8 cellular contexts compared by ENCODE assay signal in the genomic region with DNA sequence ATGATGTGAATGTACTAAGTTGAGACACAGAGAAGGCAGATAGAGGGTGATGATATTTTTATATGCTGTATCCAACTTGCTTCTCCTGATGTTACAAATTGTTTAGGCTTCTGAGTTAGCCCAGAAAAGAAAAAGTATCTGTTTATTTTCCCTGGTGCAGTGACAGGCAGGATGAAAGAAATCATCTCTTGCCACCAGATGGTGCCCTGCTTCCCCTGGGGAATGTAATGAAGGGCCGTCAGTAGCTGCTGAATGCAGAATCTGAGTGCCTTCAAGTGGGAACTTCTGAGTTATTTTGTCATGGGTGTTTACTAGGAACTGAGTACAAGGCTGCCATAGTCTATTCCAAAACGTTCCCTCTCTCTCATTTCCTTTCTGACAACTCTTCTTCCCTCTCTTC.
DNase-seq lines count a peak whose midpoint lies in the region; ATAC-seq, FAIRE-seq and TF ChIP-seq lines count a peak whose summit lies in the region.

No MANE protein-coding gene starts in this region.

- in situ Hi-C loops in GM12878 (cut with MboI): loop anchor here (5.0 kb wide), 1 partner anchor 428 kb away; no protein-coding TSS in a partner anchor

- no peak overlapping the region for H2AFZ ChIP-seq in GM12878 (ENCODE audit: control insufficient read depth, low read depth, low read length)

- peak; percentile 30 to 44 (median 39); a peak in 5 of 6 replicates for TF ChIP-seq CTCF in GM12878 (IDR thresholded peaks at IDR 0.05 in 2 of 3, conservative IDR thresholded peaks at IDR 0.05 in 1 of 3; ENCODE audit: control insufficient read depth in 2 of 3, extremely low read depth in 1 of 3, insufficient read depth in 1 of 3, low read depth in 3 of 3, low read length in 3 of 3)

- TF ChIP-seq RAD21 in GM12878 (IDR thresholded peaks at IDR 0.05; ENCODE audit: insufficient read depth, low read depth, low read length): peak; percentile 35

- peak; percentile 20 for DNase-seq in activated naive CD4-positive, alpha-beta T cell treated with anti-CD3 and anti-CD28 coated beads, Interleukin-2, amount 10 ng/mL, durations not matched to agents 7 days and 5 days
- DNase-seq in activated naive CD4-positive, alpha-beta T cell treated with Interleukin-2 at 50 U/mL for 16 hours: no peak
- DNase-seq in NCI-H1092 (lab: John Stamatoyannopoulos, UW) (peak; percentile 65), GM12878 (ENCODE audit: low read depth, low spot score) (no peak), left kidney (ENCODE audit: low read depth, low spot score) (peak; percentile 77)

- WGBS in GM12878 (ENCODE audit: insufficient coverage, insufficient replicate concordance, low lambda C conversion rate, missing lambda C conversion rate): 0% methylated on average over 2 of the region's 2 CpGs

- POLR2A ChIA-PET in GM12878 (lab: Charles Lee): no interaction called here

- no peak for TF ChIP-seq POLR2A in GM12878 (IDR thresholded peaks at IDR 0.05; ENCODE audit: low read depth, low read length)

- H3K27ac ChIP-seq in GM12878 (ENCODE audit: control insufficient read depth, insufficient read depth): no peak overlapping the region

- H4K20me1 ChIP-seq in GM12878 (ENCODE audit: control insufficient read depth, insufficient read depth): no peaks in the 10 kb centered on the region

- BruUV-seq in GM12878 (replicated peaks; lab: Mats Ljungman, UMichigan): no TSS peak

- no peaks in the 10 kb centered on the region for H3K79me2 ChIP-seq in GM12878 (ENCODE audit: control insufficient read depth, insufficient read depth, low read length)

- no peaks in the 10 kb centered on the region for H3K27me3 ChIP-seq in GM12878 (replicated peaks in 1 of 2; ENCODE audit: control insufficient read depth in 2 of 2, insufficient read depth in 2 of 2, low read length in 1 of 2)

- no peaks in the 10 kb centered on the region for H3K4me1 Mint-ChIP-seq in activated naive CD4-positive, alpha-beta T cell treated with anti-CD3 and anti-CD28 coated beads, Interleukin-2, amount 10 ng/mL, durations not matched to agents 7 days and 5 days

- peaks cover 2% of the 10 kb centered on the region for H3K9me3 Mint-ChIP-seq in activated naive CD4-positive, alpha-beta T cell treated with anti-CD3 and anti-CD28 coated beads, Interleukin-2, amount 10 ng/mL, durations not matched to agents 7 days and 5 days

- no peaks in the 10 kb centered on the region for H3K27me3 Mint-ChIP-seq in activated naive CD4-positive, alpha-beta T cell treated with anti-CD3 and anti-CD28 coated beads, Interleukin-2, amount 10 ng/mL, durations not matched to agents 7 days and 5 days

- no peak overlapping the region for H3K27ac Mint-ChIP-seq in activated naive CD4-positive, alpha-beta T cell treated with anti-CD3 and anti-CD28 coated beads, Interleukin-2, amount 10 ng/mL, durations not matched to agents 7 days and 5 days

- RAD21 ChIA-PET in GM12878 (lab: Charles Lee; ENCODE audit: unreplicated experiment): interaction anchor here (1.6 kb wide), 1 partner anchor 421 kb away, joined by 5 read pairs; no protein-coding TSS in a partner anchor

- H3K4me2 ChIP-seq in GM12878 (ENCODE audit: control insufficient read depth, insufficient read depth): no peak overlapping the region

- SMC1A ChIA-PET in GM12878 (lab: Charles Lee; ENCODE audit: uncharacterized antibody, unreplicated experiment): interaction anchor here (0.6 to 1.9 kb wide), 3 partner anchors 9 to 430 kb away, joined by 4 to 6 read pairs (median 6); no protein-coding TSS in a partner anchor

- CTCF ChIA-PET in activated naive CD4-positive, alpha-beta T cell treated with anti-CD3 and anti-CD28 coated beads, Interleukin-2, amount 10 ng/mL, durations not matched to agents 7 days and 5 days (lab: Charles Lee): interaction anchor here (0.6 kb wide), 1 partner anchor 429 kb away, joined by 3 read pairs; no protein-coding TSS in a partner anchor
- CTCF ChIA-PET in GM12878 (lab: Yijun Ruan, JAX): interaction anchor here (1.3 to 2.0 kb wide), 3 partner anchors 269 to 429 kb away, joined by 3 to 15 read pairs (median 6); no protein-coding TSS in a partner anchor

- no peak overlapping the region for H3K9ac ChIP-seq in GM12878 (ENCODE audit: control insufficient read depth, insufficient read depth, low read length)

- no peaks in the 10 kb centered on the region for H3K4me1 ChIP-seq in GM12878 (ENCODE audit: control insufficient read depth, insufficient read depth, low read length)

- H3K36me3 Mint-ChIP-seq in activated naive CD4-positive, alpha-beta T cell treated with anti-CD3 and anti-CD28 coated beads, Interleukin-2, amount 10 ng/mL, durations not matched to agents 7 days and 5 days: no peaks in the 10 kb centered on the region

- no peak overlapping the region for H3K4me3 Mint-ChIP-seq in activated naive CD4-positive, alpha-beta T cell treated with anti-CD3 and anti-CD28 coated beads, Interleukin-2, amount 10 ng/mL, durations not matched to agents 7 days and 5 days

- no peak for TF ChIP-seq EP300 in GM12878 (IDR thresholded peaks at IDR 0.05; ENCODE audit: borderline replicate concordance in 1 of 2, control insufficient read depth in 1 of 2, low read depth in 2 of 2, low read length in 2 of 2)

- no peak overlapping the region for H3K4me3 ChIP-seq in GM12878

- no peak for FAIRE-seq in GM12878 (lab: Jason Lieb, UNC)

- ATAC-seq in GM12878: peak; percentile 72
- no peak for ATAC-seq in GM19324 (IDR thresholded peaks at IDR 0.05; ENCODE audit: low FRiP score, unreplicated experiment)
- no peak for ATAC-seq in GM21390 (IDR thresholded peaks at IDR 0.05; ENCODE audit: unreplicated experiment)
- ATAC-seq in GM21737 (IDR thresholded peaks at IDR 0.05; ENCODE audit: unreplicated experiment): no peak

- H3K9me3 ChIP-seq in GM12878 (replicated peaks; ENCODE audit: control insufficient read depth, insufficient read depth, low read length): no peaks in the 10 kb centered on the region

- intact Hi-C loops in GM12878 (cut with micrococcal nuclease; ENCODE audit: unreplicated experiment): loop anchor here (1.0 kb wide), 1 partner anchor 420 kb away; no protein-coding TSS in a partner anchor

- H3K36me3 ChIP-seq in GM12878 (ENCODE audit: control insufficient read depth in 2 of 2, insufficient read depth in 2 of 2, low read length in 1 of 2): no peaks in the 10 kb centered on the region

TF ChIP-seq in GM12878, 131 proteins besides CTCF, POLR2A, EP300 and RAD21:
- TF ChIP-seq CBFB (IDR thresholded peaks at IDR 0.05; ENCODE audit: low read depth) (no peak), SMC3 (IDR thresholded peaks at IDR 0.05; ENCODE audit: borderline replicate concordance, low read length) (peak; percentile 12; the same call in 1 of the 2 replicates)

Comparison
In these comparisons a context has a peak if more than half of its experiments do, and no peak if none do; other contexts are left out.
1. DNase-seq: peak in activated naive CD4-positive, alpha-beta T cell treated with anti-CD3 and anti-CD28 coated beads, Interleukin-2, amount 10 ng/mL, durations not matched to agents 7 days and 5 days (single experiment), NCI-H1092 (single experiment) and left kidney (single experiment); none in activated naive CD4-positive, alpha-beta T cell treated with Interleukin-2 at 50 U/mL for 16 hours (single experiment) and GM12878 (single experiment).